ENCODE assay signal across 2 cellular contexts in genomic region chr6:28995093-28995650, GRCh38.
A peak's percentile ranks its signal among the peaks of the same experiment; 100 is the strongest.
TF ChIP-seq lines count a peak whose summit lies in the region.

No MANE protein-coding gene starts in this region.

TF ChIP-seq in HepG2, 621 proteins besides CTCF, POLR2A, EP300 and RAD21:
- TF ChIP-seq HMGXB4 (CRISPR knock-in tag; IDR thresholded peaks at IDR 0.05; ENCODE audit: borderline replicate concordance in 1 of 2, low read depth in 1 of 2) (no peak), ZFP36 (IDR thresholded peaks at IDR 0.05; ENCODE audit: borderline replicate concordance, low read depth, low read length, partially characterized antibody) (peak; percentile 26), PBX3 (CRISPR knock-in tag; IDR thresholded peaks at IDR 0.05; ENCODE audit: borderline replicate concordance) (no peak), CSRNP2 (CRISPR knock-in tag; conservative IDR thresholded peaks at IDR 0.05; ENCODE audit: low read depth) (no peak)
TF ChIP-seq in HepG2: peak in this region for 1.

TF ChIP-seq in IMR-90, 13 proteins besides CTCF, POLR2A, EP300 and RAD21:
- TF ChIP-seq USF2 (IDR thresholded peaks at IDR 0.05; ENCODE audit: low read depth, low read length) (no peak), NFE2L2 (IDR thresholded peaks at IDR 0.05; ENCODE audit: low read depth, low read length) (no peak), MAZ (IDR thresholded peaks at IDR 0.05; ENCODE audit: borderline replicate concordance, low read depth, low read length) (no peak), CHD1 (IDR thresholded peaks at IDR 0.05; ENCODE audit: low read depth, low read length) (no peak), ELK1 (IDR thresholded peaks at IDR 0.05; ENCODE audit: borderline replicate concordance, low read depth, low read length) (no peak), FOS (IDR thresholded peaks at IDR 0.05; ENCODE audit: low read depth, low read length) (no peak), BHLHE40 (IDR thresholded peaks at IDR 0.05; ENCODE audit: low read depth, low read length) (no peak), RCOR1 (IDR thresholded peaks at IDR 0.05; ENCODE audit: insufficient replicate concordance, low read length) (no peak), MXI1 (IDR thresholded peaks at IDR 0.05; ENCODE audit: borderline replicate concordance, low read depth, low read length) (no peak), CEBPB (IDR thresholded peaks at IDR 0.05; ENCODE audit: low read depth, low read length) (no peak), MAFK (IDR thresholded peaks at IDR 0.05; ENCODE audit: low read depth, low read length) (no peak), RFX5 (IDR thresholded peaks at IDR 0.05; ENCODE audit: low read depth, low read length) (no peak), SMC3 (IDR thresholded peaks at IDR 0.05; ENCODE audit: low read depth, low read length) (no peak)
